8 cellular contexts compared by ENCODE assay signal in genomic region chr5:139342423-139342723, GRCh38. TPM values are rescaled to one million over a fixed set of nuclear protein-coding genes. Genes with fewer than 3 reads are reported as not detected.
DNase-seq lines count a peak whose midpoint lies in the region; ATAC-seq and TF ChIP-seq lines count a peak whose summit lies in the region.

No MANE protein-coding gene starts in this region.

- H3K4me3 Mint-ChIP-seq in neural progenitor cell: peak overlapping the region; percentile 95

- peaks cover 3% of the 10 kb centered on the region for H3K9me3 Mint-ChIP-seq in neural progenitor cell

- H3K4me2 ChIP-seq in Loucy (ENCODE audit: low read depth, low read length, poor library complexity, severe bottlenecking) (peak overlapping the region; percentile 96), neural progenitor cell (peak overlapping the region; percentile 98)

- H3F3A ChIP-seq in Loucy (ENCODE audit: low read depth) (peaks cover 3% of the 10 kb centered on the region; the same call in 1 of the 2 replicates), neural progenitor cell (ENCODE audit: low read depth) (peaks cover 13% of the 10 kb centered on the region)

- H3K27ac ChIP-seq in cingulate gyrus (ENCODE audit: low read depth, low read length): peak overlapping the region; percentile 99
- peak overlapping the region; percentile 97 for H3K27ac ChIP-seq in neural progenitor cell

- peaks cover 2% of the 10 kb centered on the region for H3K27me3 Mint-ChIP-seq in neural progenitor cell (ENCODE audit: insufficient read depth, low read depth)

- peaks cover 29% of the 10 kb centered on the region for H3K4me1 ChIP-seq in Loucy (ENCODE audit: insufficient read depth, low read length, poor library complexity, severe bottlenecking)
- H3K4me1 ChIP-seq in neural progenitor cell: peaks cover 12% of the 10 kb centered on the region

- peak overlapping the region; percentile 93 for H3K4me3 ChIP-seq in Loucy (ENCODE audit: low read length, poor library complexity, severe bottlenecking)
- H3K4me3 ChIP-seq in neural progenitor cell: peak overlapping the region; percentile 89

- H4K20me1 ChIP-seq in Loucy (ENCODE audit: insufficient read depth, low read length, poor library complexity, severe bottlenecking) (peaks cover 47% of the 10 kb centered on the region), neural progenitor cell (ENCODE audit: low read depth) (peaks cover 51% of the 10 kb centered on the region)

- ATAC-seq in HG02870 (IDR thresholded peaks at IDR 0.05; ENCODE audit: unreplicated experiment): no peak

- peak overlapping the region; percentile 65 for H2AFZ ChIP-seq in Loucy (ENCODE audit: low read length)
- no peak overlapping the region for H2AFZ ChIP-seq in neural progenitor cell (replicated peaks)

- H3K4me1 Mint-ChIP-seq in neural progenitor cell: peaks cover 26% of the 10 kb centered on the region

- H3K79me2 ChIP-seq in Loucy (ENCODE audit: insufficient read depth, low read length) (peaks cover 51% of the 10 kb centered on the region), neural progenitor cell (ENCODE audit: low read depth) (peaks cover 57% of the 10 kb centered on the region)

- H3K36me3 ChIP-seq in Loucy (ENCODE audit: insufficient read depth, low read length): no peaks in the 10 kb centered on the region
- peaks cover 2% of the 10 kb centered on the region for H3K36me3 ChIP-seq in neural progenitor cell

- peak overlapping the region; percentile 92 for H3K9ac ChIP-seq in Loucy (ENCODE audit: low read depth, low read length, poor library complexity, severe bottlenecking)
- peak overlapping the region; percentile 87 for H3K9ac ChIP-seq in neural progenitor cell

- peak; percentile 74 for DNase-seq in stimulated activated CD4-positive, alpha-beta T cell treated with anti-CD3 and anti-CD28 coated beads, Interleukin-2, amount 100 ng/mL, for 4 hours (ENCODE audit: low read depth)
- DNase-seq in stimulated activated CD4-positive, alpha-beta T cell treated with anti-CD3 and anti-CD28 coated beads, Interleukin-1b, Interleukin-23, amount 100 ng/mL, for 48 hours: no peak
- DNase-seq in neural progenitor cell (ENCODE audit: low spot score) (no peak), NCI-H1105 (lab: John Stamatoyannopoulos, UW) (no peak), GF-D8 (lab: John Stamatoyannopoulos, UW) (no peak)

- peak overlapping the region; percentile 98 for H3K27ac Mint-ChIP-seq in neural progenitor cell

- no peaks in the 10 kb centered on the region for H3K9me2 ChIP-seq in Loucy (replicated peaks; ENCODE audit: low read depth, low read length)

- peaks cover 21% of the 10 kb centered on the region for H3K36me3 Mint-ChIP-seq in neural progenitor cell

- no peaks in the 10 kb centered on the region for H3K27me3 ChIP-seq in Loucy (ENCODE audit: insufficient read depth, low read length, poor library complexity, severe bottlenecking)
- no peaks in the 10 kb centered on the region for H3K27me3 ChIP-seq in neural progenitor cell

- H3K9me3 ChIP-seq in Loucy (ENCODE audit: insufficient read depth, low read depth, low read length) (no peaks in the 10 kb centered on the region), neural progenitor cell (ENCODE audit: low read depth) (no peaks in the 10 kb centered on the region)

- no peak for TF ChIP-seq CTCF in Loucy (conservative IDR thresholded peaks at IDR 0.05; ENCODE audit: low read length)
- no peak for TF ChIP-seq CTCF in neural progenitor cell (IDR thresholded peaks at IDR 0.05)

RNA-seq across cellular contexts. Expression of gene PAIP2, which starts 0.7 kb away (rescaled TPM):
- total RNA-seq in neural progenitor cell (ENCODE audit: low replicate concordance): 115 and 201 TPM in 2 replicates

RNA-seq across cellular contexts. Expression of gene SLC23A1, which starts 40.7 kb away (rescaled TPM):
- not detected in 2 replicates for total RNA-seq in neural progenitor cell (ENCODE audit: low replicate concordance)

RNA-seq across cellular contexts. Expression of gene MZB1, which starts 47.3 kb away (rescaled TPM):
- total RNA-seq in neural progenitor cell (ENCODE audit: low replicate concordance): 0.53 TPM in 1 of 2 replicates, not detected in the other

RNA-seq across cellular contexts. Expression of gene MATR3, which starts 48.8 kb away (rescaled TPM):
- 680 and 1,185 TPM in 2 replicates for total RNA-seq in neural progenitor cell (ENCODE audit: low replicate concordance)

RNA-seq across cellular contexts. Expression of gene PROB1, which starts 52.5 kb away (rescaled TPM):
- total RNA-seq in neural progenitor cell (ENCODE audit: low replicate concordance): 0.67 and 2.6 TPM in 2 replicates
